In genomic region chr2:144403940-144404339, GRCh38 we compare ENCODE assay signal across 1 cellular context.
TF ChIP-seq lines count a peak whose summit lies in the region.

No MANE protein-coding gene starts in this region.

TF ChIP-seq in SK-N-SH treated with all-trans-retinoic acid at 6 μM for 48 hours, 23 proteins besides CTCF, POLR2A, EP300 and RAD21 (continued from another document):
- TF ChIP-seq CSRNP3 (CRISPR knock-in tag; IDR thresholded peaks at IDR 0.05) = no peak
- no peak for TF ChIP-seq ISL1 (CRISPR knock-in tag; IDR thresholded peaks at IDR 0.05)
- no peak for TF ChIP-seq ARNTL (CRISPR knock-in tag; IDR thresholded peaks at IDR 0.05; ENCODE audit: borderline replicate concordance, low read depth)
- TF ChIP-seq GLIS3 (CRISPR knock-in tag; IDR thresholded peaks at IDR 0.05) = no peak
- no peak for TF ChIP-seq ZFP30 (CRISPR knock-in tag; IDR thresholded peaks at IDR 0.05)
- TF ChIP-seq ZFP3 (CRISPR knock-in tag; IDR thresholded peaks at IDR 0.05) = no peak
- TF ChIP-seq RARB (CRISPR knock-in tag; IDR thresholded peaks at IDR 0.05) = no peak
- TF ChIP-seq, protein P1, sequence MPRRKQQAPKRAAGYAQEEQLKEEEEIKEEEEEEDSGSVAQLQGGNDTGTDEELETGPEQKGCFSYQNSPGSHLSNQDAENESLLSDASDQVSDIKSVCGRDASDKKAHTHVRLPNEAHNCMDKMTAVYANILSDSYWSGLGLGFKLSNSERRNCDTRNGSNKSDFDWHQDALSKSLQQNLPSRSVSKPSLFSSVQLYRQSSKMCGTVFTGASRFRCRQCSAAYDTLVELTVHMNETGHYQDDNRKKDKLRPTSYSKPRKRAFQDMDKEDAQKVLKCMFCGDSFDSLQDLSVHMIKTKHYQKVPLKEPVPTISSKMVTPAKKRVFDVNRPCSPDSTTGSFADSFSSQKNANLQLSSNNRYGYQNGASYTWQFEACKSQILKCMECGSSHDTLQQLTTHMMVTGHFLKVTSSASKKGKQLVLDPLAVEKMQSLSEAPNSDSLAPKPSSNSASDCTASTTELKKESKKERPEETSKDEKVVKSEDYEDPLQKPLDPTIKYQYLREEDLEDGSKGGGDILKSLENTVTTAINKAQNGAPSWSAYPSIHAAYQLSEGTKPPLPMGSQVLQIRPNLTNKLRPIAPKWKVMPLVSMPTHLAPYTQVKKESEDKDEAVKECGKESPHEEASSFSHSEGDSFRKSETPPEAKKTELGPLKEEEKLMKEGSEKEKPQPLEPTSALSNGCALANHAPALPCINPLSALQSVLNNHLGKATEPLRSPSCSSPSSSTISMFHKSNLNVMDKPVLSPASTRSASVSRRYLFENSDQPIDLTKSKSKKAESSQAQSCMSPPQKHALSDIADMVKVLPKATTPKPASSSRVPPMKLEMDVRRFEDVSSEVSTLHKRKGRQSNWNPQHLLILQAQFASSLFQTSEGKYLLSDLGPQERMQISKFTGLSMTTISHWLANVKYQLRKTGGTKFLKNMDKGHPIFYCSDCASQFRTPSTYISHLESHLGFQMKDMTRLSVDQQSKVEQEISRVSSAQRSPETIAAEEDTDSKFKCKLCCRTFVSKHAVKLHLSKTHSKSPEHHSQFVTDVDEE (CRISPR knock-in tag; IDR thresholded peaks at IDR 0.05) = no peak
- no peak for TF ChIP-seq BACH2 (CRISPR knock-in tag; IDR thresholded peaks at IDR 0.05; ENCODE audit: borderline replicate concordance)
- TF ChIP-seq PPARA (CRISPR knock-in tag; IDR thresholded peaks at IDR 0.05; ENCODE audit: borderline replicate concordance) = no peak
- TF ChIP-seq OSR1 (CRISPR knock-in tag; IDR thresholded peaks at IDR 0.05) = no peak
